In the genomic region with DNA sequence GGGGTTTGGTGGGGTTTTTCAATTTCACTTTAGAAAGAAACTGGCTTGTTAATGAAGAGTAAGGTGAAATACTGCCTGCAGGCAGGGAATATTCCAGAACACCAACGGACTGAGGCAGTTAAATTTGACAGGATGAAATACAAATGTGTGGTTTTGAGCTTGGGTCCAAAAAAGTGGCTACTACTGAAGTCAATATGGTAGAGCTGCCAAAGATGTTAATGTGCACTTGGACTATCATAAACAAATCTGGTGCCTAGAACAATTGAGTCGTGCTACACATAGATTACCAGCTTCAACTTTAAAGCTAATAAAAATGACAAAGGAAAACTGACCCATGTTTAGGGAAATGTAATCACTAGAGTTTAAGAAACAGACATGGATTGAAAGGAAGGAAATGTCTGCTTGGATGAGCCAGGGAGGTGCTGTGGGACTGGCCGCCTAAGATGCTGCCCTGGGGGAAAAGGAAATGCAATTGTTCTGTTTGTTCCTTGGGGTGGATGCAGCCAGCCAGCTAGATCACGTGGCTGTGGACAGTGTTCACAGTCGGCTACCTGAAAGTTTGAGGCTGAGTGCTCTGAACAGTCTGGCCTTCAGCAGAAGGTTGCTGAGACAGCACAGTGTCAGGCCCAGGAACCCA, we compare ENCODE assay signal across 15 cellular contexts. TPM values are rescaled to one million over a fixed set of nuclear protein-coding genes. Genes with fewer than 3 reads are reported as not detected.
DNase-seq lines count a peak whose midpoint lies in the region; ATAC-seq, FAIRE-seq and TF ChIP-seq lines count a peak whose summit lies in the region.
"Had no signal": no experiment of that assay in that cellular context is flagged by ENCODE, and none has a peak within 500 bp of the region (broad histone marks: within the 10 kb centered on the region; RNA-seq: fewer than 3 reads in every experiment).

No MANE protein-coding gene starts in this region.

- TF ChIP-seq CTCF in K562 (IDR thresholded peaks at IDR 0.05 in 2 of 3, conservative IDR thresholded peaks at IDR 0.05 in 1 of 3; ENCODE audit: insufficient read depth in 2 of 3, low read depth in 1 of 3, low read length in 3 of 3) (no peak), heart right ventricle (IDR thresholded peaks at IDR 0.05) (no peak), progenitor cell of endocrine pancreas (IDR thresholded peaks at IDR 0.05; ENCODE audit: unreplicated experiment) (no peak), tibial artery (IDR thresholded peaks at IDR 0.05) (no peak)

- H3K4me1 ChIP-seq in K562 (replicated peaks in 1 of 2; ENCODE audit: control insufficient read depth in 2 of 2, insufficient read depth in 2 of 2, low read length in 2 of 2) (peaks cover 5 to 35% of the 10 kb centered on the region in 2 experiments), heart right ventricle (peaks cover 0 to 44% (median 34%) of the 10 kb centered on the region in 9 donors), tibial artery (peaks cover 0 to 13% (median 2%) of the 10 kb centered on the region in 4 donors), Karpas-422 (ENCODE audit: low read length) (no peaks in the 10 kb centered on the region)

- H3K9me3 ChIP-seq in K562 (replicated peaks; ENCODE audit: control insufficient read depth, insufficient read depth, low read depth, low read length) (no peaks in the 10 kb centered on the region), heart right ventricle (no peaks in the 10 kb centered on the region), tibial artery (no peaks in the 10 kb centered on the region), Karpas-422 (ENCODE audit: low read length) (no peaks in the 10 kb centered on the region)
- H3K9me3 ChIP-seq: gastroesophageal sphincter, Peyer's patch had no signal

- no peaks in the 10 kb centered on the region for H3K9me2 ChIP-seq in Karpas-422 (replicated peaks; ENCODE audit: insufficient read depth, low read length)

- no peak for TF ChIP-seq EP300 in K562 (IDR thresholded peaks at IDR 0.05; ENCODE audit: low read length)

- FAIRE-seq in K562 (lab: Jason Lieb, UNC), result no peak

- CTCF ChIA-PET in K562 (lab: Yijun Ruan, JAX; ENCODE audit: low intra/inter-chr PET ratio), result no interaction called here

- ATAC-seq in K562 (peak; percentile 36; the same call in 2 of the 3 replicates), heart right ventricle (peak in 6 of 8 donors; percentile 28 to 79 (median 64))
- ATAC-seq: CD8-positive, alpha-beta T cell; gastroesophageal sphincter had no signal

- H3K9me1 ChIP-seq in K562 (ENCODE audit: control insufficient read depth, insufficient read depth, low read length), result no peaks in the 10 kb centered on the region

- no peaks in the 10 kb centered on the region for H3K27me3 ChIP-seq in K562 (ENCODE audit: control insufficient read depth in 2 of 2, insufficient read depth in 2 of 2, low read length in 2 of 2)
- H3K27me3 ChIP-seq in heart right ventricle, result no peaks in the 10 kb centered on the region
- H3K27me3 ChIP-seq in tibial artery, result no peaks in the 10 kb centered on the region
- no peaks in the 10 kb centered on the region for H3K27me3 ChIP-seq in Karpas-422 (ENCODE audit: low read length)
- H3K27me3 ChIP-seq: gastroesophageal sphincter, Peyer's patch had no signal

- peak overlapping the region in 1 of 2 experiments; percentile 61; a peak in 1 of 4 replicates for H3K9ac ChIP-seq in K562 (ENCODE audit: insufficient read depth in 1 of 2, low read depth in 2 of 2, low read length in 2 of 2)
- H3K9ac ChIP-seq in Karpas-422 (ENCODE audit: low read length), result no peak overlapping the region

- H3K4me1 Mint-ChIP-seq in progenitor cell of endocrine pancreas (ENCODE audit: low read depth), result peaks cover 53% of the 10 kb centered on the region
- H3K4me1 Mint-ChIP-seq: activated naive CD4-positive, alpha-beta T cell treated with anti-CD3 and anti-CD28 coated beads, Interleukin-2, amount 10 ng/mL, durations not matched to agents 7 days and 5 days; memory B cell had no signal

- POLR2A ChIA-PET in K562 (lab: Yijun Ruan, JAX), result no interaction called here

- 51% methylated on average over 5 of the region's 5 CpGs for WGBS in K562 (ENCODE audit: insufficient coverage, low coverage, missing lambda C conversion rate)
- WGBS in heart right ventricle, 2 donors, result 42 to 61% methylated on average over 5 of the region's 5 CpGs

- no peak for TF ChIP-seq RAD21 in K562 (CRISPR knock-in tag; conservative IDR thresholded peaks at IDR 0.05 in 1 of 2, IDR thresholded peaks at IDR 0.05 in 1 of 2)

- intact Hi-C loops in K562 (cut with micrococcal nuclease), result no loop called here
- intact Hi-C loops in heart right ventricle (cut with DNase I), result loop anchor here in 1 of 10 donors (5.0 kb wide), 1 partner anchor 108 kb away; the partner anchor contains the start of genes FBXO15 and TIMM21
- intact Hi-C loops in tibial artery (cut with DNase I; ENCODE audit: low total_unique reads), result no loop called here

- H3K27ac ChIP-seq in K562 (ENCODE audit: extremely low read depth, low read depth, low read length) (no peak overlapping the region), heart right ventricle (peak overlapping the region in 5 of 10 donors; percentile 2 to 52 (median 29)), tibial artery (no peak overlapping the region), Karpas-422 (ENCODE audit: low read length) (no peak overlapping the region)
- H3K27ac ChIP-seq: gastroesophageal sphincter, Peyer's patch had no signal

- BruUV-seq in K562 (replicated peaks; lab: Mats Ljungman, UMichigan), result no TSS peak

- H3K36me3 ChIP-seq in K562 (ENCODE audit: control insufficient read depth, insufficient read depth, low read length), result no peaks in the 10 kb centered on the region
- peaks cover 0 to 55% (median 0%) of the 10 kb centered on the region in 9 donors for H3K36me3 ChIP-seq in heart right ventricle
- H3K36me3 ChIP-seq in tibial artery, result peaks cover 9 to 46% (median 16%) of the 10 kb centered on the region in 3 donors
- H3K36me3 ChIP-seq in Karpas-422 (ENCODE audit: insufficient read depth, low read length), result no peaks in the 10 kb centered on the region

- H3K79me2 ChIP-seq in K562 (ENCODE audit: control insufficient read depth, insufficient read depth, low read length), result no peaks in the 10 kb centered on the region
- H3K79me2 ChIP-seq in Karpas-422 (ENCODE audit: low read length), result no peaks in the 10 kb centered on the region

- DNase-seq in G401 (ENCODE audit: low spot score), result peak; percentile 53
- no peak for DNase-seq in K562 (ENCODE audit: extremely low read depth in 1 of 4, low spot score in 3 of 4)
- no peak for DNase-seq in heart right ventricle
- no peak for DNase-seq in progenitor cell of endocrine pancreas (ENCODE audit: low spot score, unreplicated experiment)
- DNase-seq in NCI-H446 treated with DMSO at 0.1 percent for 48 hours (lab: John Stamatoyannopoulos, UW), result no peak
- no peak for DNase-seq in stimulated activated CD4-positive, alpha-beta T cell treated with anti-CD3 and anti-CD28 coated beads, Interleukin-12 subunit alpha, Interleukin-12 subunit beta, amount 100 ng/mL, for 4 hours
- no peak for DNase-seq in tibial artery
- DNase-seq in Karpas-422, result no peak
- DNase-seq: activated naive CD4-positive, alpha-beta T cell treated with anti-CD3 and anti-CD28 coated beads, Interleukin-2, amount 10 ng/mL, durations not matched to agents 7 days and 5 days; CD8-positive, alpha-beta T cell; cortex of kidney; NCI-H1092 treated with DMSO at 0.1 percent for 48 hours; Peyer's patch had no signal

- no peak overlapping the region for H3K4me2 ChIP-seq in K562 (ENCODE audit: insufficient read depth, low read length)
- H3K4me2 ChIP-seq in Karpas-422 (ENCODE audit: low read depth, low read length, poor library complexity, severe bottlenecking), result no peak overlapping the region

- H3K27ac Mint-ChIP-seq in progenitor cell of endocrine pancreas, result peak overlapping the region; percentile 93
- H3K27ac Mint-ChIP-seq: activated naive CD4-positive, alpha-beta T cell treated with anti-CD3 and anti-CD28 coated beads, Interleukin-2, amount 10 ng/mL, durations not matched to agents 7 days and 5 days; CD8-positive, alpha-beta T cell; memory B cell had no signal

- no peaks in the 10 kb centered on the region for H3K9me3 Mint-ChIP-seq in progenitor cell of endocrine pancreas (ENCODE audit: low read depth)
- H3K9me3 Mint-ChIP-seq: activated naive CD4-positive, alpha-beta T cell treated with anti-CD3 and anti-CD28 coated beads, Interleukin-2, amount 10 ng/mL, durations not matched to agents 7 days and 5 days; CD8-positive, alpha-beta T cell; memory B cell had no signal

- no peak for TF ChIP-seq POLR2A in K562 (conservative IDR thresholded peaks at IDR 0.05)

- no peaks in the 10 kb centered on the region for H4K20me1 ChIP-seq in K562 (replicated peaks; ENCODE audit: control insufficient read depth, insufficient read depth, low read length)
- no peaks in the 10 kb centered on the region for H4K20me1 ChIP-seq in Karpas-422 (ENCODE audit: insufficient read depth, low read depth, low read length)

- in situ Hi-C loops in G401 (cut with HindIII; ENCODE audit: low sequenced_read_pairs) (no loop called here), K562 (cut with MboI) (no loop called here)

- H3K27me3 Mint-ChIP-seq in progenitor cell of endocrine pancreas, result no peaks in the 10 kb centered on the region
- H3K27me3 Mint-ChIP-seq: activated naive CD4-positive, alpha-beta T cell treated with anti-CD3 and anti-CD28 coated beads, Interleukin-2, amount 10 ng/mL, durations not matched to agents 7 days and 5 days; memory B cell had no signal

- H3K4me3 ChIP-seq in K562 (no peak overlapping the region), heart right ventricle (no peak overlapping the region), tibial artery (no peak overlapping the region), Karpas-422 (ENCODE audit: low read length) (no peak overlapping the region)
- H3K4me3 ChIP-seq: gastroesophageal sphincter, Peyer's patch had no signal

- no peak overlapping the region for H3K4me3 Mint-ChIP-seq in progenitor cell of endocrine pancreas (ENCODE audit: low read depth)
- H3K4me3 Mint-ChIP-seq: activated naive CD4-positive, alpha-beta T cell treated with anti-CD3 and anti-CD28 coated beads, Interleukin-2, amount 10 ng/mL, durations not matched to agents 7 days and 5 days; CD8-positive, alpha-beta T cell; memory B cell had no signal

- H3K36me3 Mint-ChIP-seq in progenitor cell of endocrine pancreas (ENCODE audit: insufficient read depth), result peaks cover 41% of the 10 kb centered on the region
- H3K36me3 Mint-ChIP-seq: activated naive CD4-positive, alpha-beta T cell treated with anti-CD3 and anti-CD28 coated beads, Interleukin-2, amount 10 ng/mL, durations not matched to agents 7 days and 5 days had no signal

- H2AFZ ChIP-seq in K562 (ENCODE audit: low read depth, low read length), result peak overlapping the region; percentile 59
- H2AFZ ChIP-seq in Karpas-422 (ENCODE audit: low read length), result no peak overlapping the region

RNA-seq across cellular contexts. Expression of gene CYB5A, which starts 36.6 kb away (rescaled TPM):
- total RNA-seq in G401 (2014; rRNA removed; shearing (Covaris generic)), result not detected in 2 replicates
- total RNA-seq in K562 (2011; cell fraction: chromatin; rRNA removed; ENCODE audit: low replicate concordance), result 4.1 and 4.8 TPM in 2 replicates
- 2.8 and 3.6 TPM in 2 replicates for total RNA-seq in K562 (2011; cell fraction: nucleolus; rRNA removed)
- total RNA-seq in K562 (2011; cell fraction: nucleoplasm; rRNA removed), result 7.7 and 8.2 TPM in 2 replicates
- total RNA-seq in K562 (2014; rRNA removed) (14.0 and 14.5 TPM in 2 replicates), K562 (2014; rRNA removed; fragmentation: Illumina TruSeq; extraction: Trizol) (14.0 and 15.0 TPM in 2 replicates), K562 (2015; rRNA removed; fragmentation: Illumina TruSeq; extraction: Trizol) (15.8 and 16.3 TPM in 2 replicates), K562 (2021) (13.8 and 14.1 TPM in 2 replicates), heart right ventricle (100 to 1,000 TPM in 2 of 10 donors, 10 to 100 TPM in 8; 61.0 to 121 (median 78.0) TPM), progenitor cell of endocrine pancreas (213 and 223 TPM in 2 replicates)
- polyA plus RNA-seq in K562 (2011; rRNA removed) (11.9 and 42.6 TPM in 2 replicates), K562 (2014; fragmentation: Illumina TruSeq; extraction: Trizol) (17.6 and 19.2 TPM in 2 replicates), K562 (2014; fragmentation: Nextera tagmentation; extraction: Ambion mirVana) (10 to 100 TPM; 12.5 to 22.6 TPM), K562 (2014; rRNA removed) (15.6 and 19.6 TPM in 2 replicates), heart right ventricle (10 to 100 TPM; 40.4 to 47.5 TPM)
- polyA plus RNA-seq in K562 (2011; cell fraction: cytosol; rRNA removed), result 11.2 and 59.9 TPM in 2 replicates
- 4.7 and 17.6 TPM in 2 replicates for polyA plus RNA-seq in K562 (2011; cell fraction: nucleus; rRNA removed)
- 19.8 and 33.0 TPM in 2 replicates for polyA plus RNA-seq in K562 (2012)
- polyA minus RNA-seq in K562 (2011; rRNA and poly(A)+ RNA removed), result 4.8 and 14.9 TPM in 2 replicates
- 3.6 and 13.6 TPM in 2 replicates for polyA minus RNA-seq in K562 (2011; cell fraction: cytosol; rRNA and poly(A)+ RNA removed)
- polyA minus RNA-seq in K562 (2011; cell fraction: nucleus; rRNA and poly(A)+ RNA removed), result 2.0 and 10.0 TPM in 2 replicates
- total RNA-seq in Karpas-422 (2014; rRNA removed; shearing (Covaris generic); ENCODE audit: low replicate concordance), result 43.5 and 50.9 TPM in 2 replicates
